ENCODE assay signal across 8 cellular contexts in the genomic region with DNA sequence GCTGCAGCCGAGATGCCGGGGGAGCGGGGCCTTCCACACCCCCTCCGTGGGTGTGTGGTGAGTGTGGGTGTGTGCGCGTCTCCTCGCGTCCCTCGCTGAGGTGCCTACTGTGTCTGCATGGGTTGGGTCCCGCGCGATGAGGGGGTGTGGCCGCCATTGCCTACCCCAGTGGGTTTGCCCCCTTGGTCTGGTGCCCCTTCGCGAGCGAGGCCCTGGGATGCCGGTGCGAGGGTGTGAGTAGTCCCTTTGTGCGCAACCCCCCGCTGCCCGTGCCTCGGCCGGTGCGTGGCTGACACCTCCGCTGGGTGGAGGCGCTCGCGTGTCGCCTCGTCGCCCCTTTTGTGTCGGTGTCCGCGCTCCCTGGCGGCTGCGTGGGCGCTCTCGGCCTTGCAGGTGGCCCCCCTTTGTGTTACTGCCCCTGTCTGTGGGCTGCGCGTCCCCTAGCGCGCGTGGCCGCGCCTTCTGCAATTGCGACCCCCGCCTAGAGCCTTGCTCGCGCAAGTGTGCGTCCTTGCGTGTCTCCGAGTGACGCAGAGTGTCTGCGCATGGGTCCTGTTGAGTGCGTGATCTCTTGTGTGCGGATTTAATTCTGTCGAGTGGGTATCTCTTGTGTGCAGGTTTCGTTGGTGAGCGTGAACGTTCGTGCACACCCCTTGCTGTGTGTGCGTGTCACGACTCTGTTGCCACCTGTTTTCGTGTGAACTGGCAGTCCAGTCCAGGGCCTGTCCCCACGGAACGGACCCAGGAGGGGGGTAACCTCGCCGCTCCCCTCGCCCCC. TPM values are rescaled to one million over a fixed set of nuclear protein-coding genes. Genes with fewer than 3 reads are reported as not detected.
DNase-seq lines count a peak whose midpoint lies in the region; ATAC-seq and TF ChIP-seq lines count a peak whose summit lies in the region.

No MANE protein-coding gene starts in this region.

- peak; percentile 23 for ATAC-seq in GM19463 (IDR thresholded peaks at IDR 0.05; ENCODE audit: unreplicated experiment)
- ATAC-seq in HG03565 (IDR thresholded peaks at IDR 0.05; ENCODE audit: unreplicated experiment): peak; percentile 22

- intact Hi-C loops in ascending aorta (cut with DNase I): loop anchor here (2.0 to 5.0 kb wide), 4 partner anchors 149 to 916 kb away; partner anchors contain the start of genes DOP1B, DYRK1A and VPS26C
- intact Hi-C loops in sigmoid colon (cut with DNase I): loop anchor here (5.0 kb wide), 6 partner anchors 41 to 489 kb away; partner anchors contain the start of genes DYRK1A, HLCS and VPS26C

- H3K27ac ChIP-seq in ascending aorta: peak overlapping the region; percentile 95 to 100
- H3K27ac ChIP-seq in sigmoid colon: peak overlapping the region; percentile 94 to 99 (median 98)

- H3K9me3 ChIP-seq in ascending aorta: no peaks in the 10 kb centered on the region
- H3K9me3 ChIP-seq in sigmoid colon: no peaks in the 10 kb centered on the region

- H3K4me3 ChIP-seq in ascending aorta (peak overlapping the region; percentile 84 to 96), sigmoid colon (peak overlapping the region; percentile 88 to 93 (median 90))

- 0% methylated on average over 69 of the region's 69 CpGs for WGBS in sigmoid colon, 2 donors

- TF ChIP-seq POLR2A in sigmoid colon (IDR thresholded peaks at IDR 0.05): no peak

- peak; percentile 47 for DNase-seq in CMK (ENCODE audit: low read depth)
- peak; percentile 66 for DNase-seq in T follicular helper cell (ENCODE audit: low read depth)
- peak; percentile 24 to 77 for DNase-seq in ascending aorta (ENCODE audit: low spot score in 2 of 2)
- DNase-seq in hypothalamus (lab: John Stamatoyannopoulos, UW): peak in 45 of 51 donors; percentile 28 to 90 (median 68)
- DNase-seq in sigmoid colon: peak; percentile 86
- no peak for DNase-seq in ecto neural progenitor cell (ENCODE audit: low spot score)

- TF ChIP-seq CTCF in ascending aorta (IDR thresholded peaks at IDR 0.05): peak in 1 of 3 experiments; percentile 22
- TF ChIP-seq CTCF in sigmoid colon (IDR thresholded peaks at IDR 0.05): peak in 2 of 4 experiments; percentile 9 to 13

- H3K36me3 ChIP-seq in ascending aorta (peaks cover 0 to 5% of the 10 kb centered on the region in 2 donors), sigmoid colon (peaks cover 0 to 6% (median 0%) of the 10 kb centered on the region in 4 donors)

- H3K27me3 ChIP-seq in ascending aorta (no peaks in the 10 kb centered on the region), sigmoid colon (no peaks in the 10 kb centered on the region)

- peak in 1 of 4 donors; percentile 5 for TF ChIP-seq EP300 in sigmoid colon (IDR thresholded peaks at IDR 0.05)

- H3K4me1 ChIP-seq in ascending aorta (peaks cover 0 to 15% of the 10 kb centered on the region in 2 donors), sigmoid colon (peaks cover 0 to 36% (median 26%) of the 10 kb centered on the region in 4 donors)

RNA-seq across cellular contexts. Expression of gene TTC3, which starts 0.6 kb away (rescaled TPM):
- total RNA-seq in ascending aorta (70.7 TPM), sigmoid colon (100 to 1,000 TPM; 108 to 151 (median 114) TPM)
- 10 to 100 TPM; 22.2 to 37.7 (median 26.4) TPM for polyA plus RNA-seq in sigmoid colon

RNA-seq across cellular contexts. Expression of gene PIGP, which starts 0.7 kb away (rescaled TPM):
- total RNA-seq in ascending aorta (0.64 TPM), sigmoid colon (10 to 100 TPM; 10.2 to 36.7 (median 17.8) TPM)
- 10 to 100 TPM; 17.4 to 21.4 (median 19.4) TPM for polyA plus RNA-seq in sigmoid colon
